9 cellular contexts compared by ENCODE assay signal in the genomic region with DNA sequence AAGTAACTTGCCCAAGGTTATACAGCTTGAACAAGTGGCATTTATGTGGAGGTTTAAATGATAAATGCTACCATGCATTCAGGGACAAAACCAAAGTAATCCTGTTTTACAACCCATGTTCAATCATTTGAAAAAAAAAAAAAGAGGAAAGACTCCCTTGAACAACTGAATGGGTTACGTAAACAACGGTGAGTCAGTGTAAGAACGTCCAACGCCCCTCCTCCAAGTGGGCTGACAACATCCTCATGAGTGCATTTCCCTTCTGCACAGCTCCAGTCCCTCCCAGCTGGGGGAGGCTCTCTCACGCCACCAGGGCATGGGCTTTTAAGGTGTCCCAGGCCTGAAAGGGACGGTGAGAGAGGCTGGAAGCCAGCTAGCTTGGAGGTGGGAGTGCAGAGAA.
A peak's percentile ranks its signal among the peaks of the same experiment; 100 is the strongest.
DNase-seq lines count a peak whose midpoint lies in the region; ATAC-seq, FAIRE-seq and TF ChIP-seq lines count a peak whose summit lies in the region.
"Had no signal": no experiment of that assay in that cellular context is flagged by ENCODE, and none has a peak within 500 bp of the region (broad histone marks: within the 10 kb centered on the region; RNA-seq: fewer than 3 reads in every experiment).

No MANE protein-coding gene starts in this region.

- DNase-seq in AG04450 (ENCODE audit: low read depth, low spot score) (peak; percentile 92), HT-29 (ENCODE audit: low spot score) (peak; percentile 82), T-cell (peak; percentile 45 to 82 (median 70)), amniotic stem cell (lab: John Stamatoyannopoulos, UW) (peak; percentile 85), hepatocyte (ENCODE audit: low spot score) (peak; percentile 94), smooth muscle cell of the brain vasculature (ENCODE audit: low read depth, low spot score) (peak; percentile 67), GM12891 (ENCODE audit: insufficient read length, low spot score) (no peak)

- WGBS in hepatocyte (ENCODE audit: low lambda C conversion rate, missing lambda C conversion rate): 8% methylated on average over 6 of the region's 6 CpGs

- H3K4me1 ChIP-seq in hepatocyte (ENCODE audit: insufficient read depth): peaks cover 9% of the 10 kb centered on the region

- H3K4me3 ChIP-seq in AG04450 (ENCODE audit: low read depth, low read length) (no peak overlapping the region), hepatocyte (no peak overlapping the region)

- no peaks in the 10 kb centered on the region for H3K9me2 ChIP-seq in hepatocyte (replicated peaks; ENCODE audit: insufficient read depth)

- POLR2A ChIA-PET in AG04450 (lab: Yijun Ruan, JAX) (interaction anchor here (0.7 to 1.5 kb wide), 7 partner anchors 20 to 103 kb away, joined by 3 to 8 read pairs (median 4); no protein-coding TSS in a partner anchor), T-cell (lab: Charles Lee) (interaction anchor here in 1 of 2 donors (0.6 kb wide), 2 partner anchors 105 to 277 kb away, joined by 4 to 5 read pairs; a partner anchor contains a TSS)

- H3K27me3 Mint-ChIP-seq in T-cell: no peaks in the 10 kb centered on the region

- H3K9me3 ChIP-seq in AG04450 (ENCODE audit: control insufficient read depth, insufficient read depth, low read length) (no peaks in the 10 kb centered on the region), hepatocyte (ENCODE audit: low read depth) (no peaks in the 10 kb centered on the region)

- H3K27ac ChIP-seq in AG04450 (ENCODE audit: low read depth, low read length) (peak overlapping the region; percentile 61), hepatocyte (peak overlapping the region; percentile 88)

- H3K36me3 Mint-ChIP-seq in T-cell: peaks cover 44% of the 10 kb centered on the region

- H3K27me3 ChIP-seq in AG04450 (ENCODE audit: control insufficient read depth, insufficient read depth, low read length) (no peaks in the 10 kb centered on the region), hepatocyte (no peaks in the 10 kb centered on the region)

- no peak overlapping the region for H2AFZ ChIP-seq in hepatocyte

- TF ChIP-seq POLR2A in GM12891 (IDR thresholded peaks at IDR 0.05; ENCODE audit: low read depth, low read length): no peak

- no peak for TF ChIP-seq CTCF in AG04450 (IDR thresholded peaks at IDR 0.05; ENCODE audit: low read depth, low read length)
- no peak for TF ChIP-seq CTCF in hepatocyte (IDR thresholded peaks at IDR 0.05; ENCODE audit: poor library complexity)

- peak; percentile 98 to 100 (median 100) for ATAC-seq in T-cell (replicated peaks in 1 of 4)
- ATAC-seq in HG03342 (IDR thresholded peaks at IDR 0.05; ENCODE audit: unreplicated experiment): no peak

- no peaks in the 10 kb centered on the region for H3K9me3 Mint-ChIP-seq in T-cell
- H3K9me3 Mint-ChIP-seq: neural crest cell had no signal

- H3K36me3 ChIP-seq in hepatocyte (replicated peaks; ENCODE audit: insufficient read depth, low read depth): no peaks in the 10 kb centered on the region

- peaks cover 18 to 39% (median 35%) of the 10 kb centered on the region in 3 donors for H3K4me1 Mint-ChIP-seq in T-cell
- H3K4me1 Mint-ChIP-seq: neural crest cell had no signal

- no peaks in the 10 kb centered on the region for H4K20me1 ChIP-seq in hepatocyte (ENCODE audit: insufficient read depth, poor library complexity, severe bottlenecking)

- peak overlapping the region; percentile 30 for H3K4me2 ChIP-seq in hepatocyte

- CTCF ChIA-PET in AG04450 (lab: Charles Lee): interaction anchor here (0.7 to 2.1 kb wide), 3 partner anchors 10 to 121 kb away, joined by 3 to 6 read pairs (median 5); no protein-coding TSS in a partner anchor
- CTCF ChIA-PET in T-cell (lab: Charles Lee): interaction anchor here (0.6 to 1.6 kb wide), 15 partner anchors 13 to 1843 kb away, joined by 3 to 5 read pairs (median 4); no protein-coding TSS in a partner anchor

- peak overlapping the region in 1 of 3 donors; percentile 13 for H3K4me3 Mint-ChIP-seq in T-cell
- H3K4me3 Mint-ChIP-seq: neural crest cell had no signal

- FAIRE-seq in GM12891 (lab: Jason Lieb, UNC): no peak

- peak overlapping the region; percentile 86 to 88 for H3K27ac Mint-ChIP-seq in T-cell

- peaks cover 13% of the 10 kb centered on the region for H3K79me2 ChIP-seq in hepatocyte

TF ChIP-seq in GM12891, 5 proteins besides CTCF, POLR2A, EP300 and RAD21:
- TF ChIP-seq TAF1 (IDR thresholded peaks at IDR 0.05; ENCODE audit: low read depth, low read length) (no peak), POU2F2 (IDR thresholded peaks at IDR 0.05; ENCODE audit: low read depth, low read length) (no peak), SPI1 (IDR thresholded peaks at IDR 0.05; ENCODE audit: low read depth, low read length) (no peak), POLR2AphosphoS5 (IDR thresholded peaks at IDR 0.05; ENCODE audit: low read depth, low read length) (no peak), PAX5 (IDR thresholded peaks at IDR 0.05; ENCODE audit: insufficient read depth, low read length, severe bottlenecking) (no peak)
